In the genomic region with DNA sequence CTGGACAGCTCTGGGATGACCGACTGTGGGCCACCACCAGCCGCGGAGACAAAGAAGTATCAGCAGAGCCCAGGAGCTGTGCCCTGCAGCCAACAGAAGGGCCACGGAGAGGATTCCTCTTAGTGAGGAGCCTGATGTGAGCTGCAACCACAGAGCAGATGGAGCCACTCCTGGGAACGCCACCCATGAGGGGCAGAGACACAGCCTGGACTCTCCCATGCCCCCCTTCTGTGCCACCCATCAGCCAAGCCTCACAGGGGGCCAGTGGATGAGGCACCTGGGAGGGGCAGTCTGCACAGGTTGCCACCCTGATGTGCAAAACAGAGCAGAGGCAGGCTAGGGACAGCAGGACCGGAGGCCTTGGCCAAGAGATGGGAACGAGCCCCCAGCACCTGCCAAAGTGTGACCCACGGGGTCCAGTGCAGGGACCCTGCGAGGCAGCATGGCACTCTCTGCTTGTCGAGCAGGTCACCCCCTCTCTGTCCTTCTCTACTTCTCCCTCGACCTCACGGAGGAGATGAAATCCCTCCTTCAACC, we compare ENCODE assay signal across 21 cellular contexts.
A peak's percentile ranks its signal among the peaks of the same experiment; 100 is the strongest.
DNase-seq lines count a peak whose midpoint lies in the region; ATAC-seq lines count a peak whose summit lies in the region.
"Had no signal": no experiment of that assay in that cellular context is flagged by ENCODE, and none has a peak within 500 bp of the region (broad histone marks: within the 10 kb centered on the region; RNA-seq: fewer than 3 reads in every experiment).

No MANE protein-coding gene starts in this region.

- H2BK15ac ChIP-seq in neuronal stem cell (ENCODE audit: low read length): no peak overlapping the region

- intact Hi-C loops in activated T-helper 2 cell treated with anti-CD3 and anti-CD28 coated beads, Interferon-gamma antibody, Interleukin-2, Interleukin-4, amounts not matched to agents 10 μg/mL and 5 μg/mL and 100 μg/mL, durations not matched to agents 14 hours and 24 hours and 36 hours (cut with micrococcal nuclease): no loop called here

- no peaks in the 10 kb centered on the region for H3K36me3 ChIP-seq in neuronal stem cell (replicated peaks in 1 of 2; ENCODE audit: control insufficient read depth in 2 of 2, insufficient read depth in 2 of 2, low read length in 2 of 2)
- H3K36me3 ChIP-seq: BLaER1 had no signal

- no peak overlapping the region for H3K14ac ChIP-seq in neuronal stem cell (ENCODE audit: low read length)

- no peak overlapping the region for H2BK12ac ChIP-seq in neuronal stem cell (ENCODE audit: low read length)

- no peak overlapping the region for H3K27ac ChIP-seq in neuronal stem cell (replicated peaks; ENCODE audit: low read length)
- H3K27ac ChIP-seq: 22Rv1, BLaER1, C4-2B, GM23248 had no signal

- no peaks in the 10 kb centered on the region for H3K36me3 Mint-ChIP-seq in activated T-helper 2 cell treated with anti-CD3 and anti-CD28 coated beads, Interferon-gamma antibody, Interleukin-2, Interleukin-4, amounts not matched to agents 10 μg/mL and 5 μg/mL and 100 μg/mL, durations not matched to agents 14 hours and 24 hours and 36 hours (ENCODE audit: low read depth)

- no peak overlapping the region for H4K8ac ChIP-seq in neuronal stem cell (ENCODE audit: low read depth, low read length)

- H3K9ac ChIP-seq in neuronal stem cell (ENCODE audit: low read depth, low read length, poor library complexity): no peak overlapping the region
- H3K9ac ChIP-seq: BLaER1, GM23248 had no signal

- DNase-seq in activated CD8-positive, alpha-beta memory T cell treated with anti-CD3 and anti-CD28 coated beads for 24 hours: peak; percentile 19
- DNase-seq in activated CD8-positive, alpha-beta memory T cell treated with anti-CD3 and anti-CD28 coated beads, Interleukin-2, amount 50 U/mL, for 48 hours: no peak
- DNase-seq in ecto neural progenitor cell (ENCODE audit: low spot score) (peak; percentile 40), neuronal stem cell (ENCODE audit: low spot score) (no peak), cerebellar cortex (ENCODE audit: low spot score) (no peak), cerebellum (ENCODE audit: low spot score) (no peak)
- no peak for DNase-seq in activated T-helper 2 cell treated with anti-CD3 and anti-CD28 coated beads, Interferon-gamma antibody, Interleukin-2, Interleukin-4, amounts not matched to agents 10 μg/mL and 5 μg/mL and 100 μg/mL, durations not matched to agents 14 hours and 24 hours and 36 hours (ENCODE audit: low spot score)
- DNase-seq: Calu3; CD4-positive, alpha-beta T cell; COR-L47; DMS53; DMS79 treated with DMSO at 0.1 percent for 48 hours; GF-D8; GM23248; H7; HCEC 1CT had no signal

- peaks cover 0 to 2% of the 10 kb centered on the region in 2 donors for H3K9me3 ChIP-seq in neuronal stem cell (replicated peaks in 1 of 2; ENCODE audit: control insufficient read depth in 2 of 2, insufficient read depth in 1 of 2, low read depth in 1 of 2, low read length in 2 of 2)
- H3K9me3 ChIP-seq: BLaER1 had no signal

- ATAC-seq in GM18868 (IDR thresholded peaks at IDR 0.05; ENCODE audit: unreplicated experiment): no peak

- H3K9me3 Mint-ChIP-seq in activated T-helper 2 cell treated with anti-CD3 and anti-CD28 coated beads, Interferon-gamma antibody, Interleukin-2, Interleukin-4, amounts not matched to agents 10 μg/mL and 5 μg/mL and 100 μg/mL, durations not matched to agents 14 hours and 24 hours and 36 hours: peaks cover 13% of the 10 kb centered on the region

- no peaks in the 10 kb centered on the region for H3K27me3 ChIP-seq in neuronal stem cell (ENCODE audit: control insufficient read depth in 3 of 3, insufficient read depth in 3 of 3, low read depth in 1 of 3, low read length in 3 of 3)
- H3K27me3 ChIP-seq: BLaER1 had no signal

- H4K91ac ChIP-seq in neuronal stem cell (ENCODE audit: low read depth, low read length, poor library complexity): no peak overlapping the region

- H3K27me3 Mint-ChIP-seq in activated T-helper 2 cell treated with anti-CD3 and anti-CD28 coated beads, Interferon-gamma antibody, Interleukin-2, Interleukin-4, amounts not matched to agents 10 μg/mL and 5 μg/mL and 100 μg/mL, durations not matched to agents 14 hours and 24 hours and 36 hours (ENCODE audit: low read depth): no peaks in the 10 kb centered on the region
- H3K27me3 Mint-ChIP-seq: B cell; CD4-positive, alpha-beta T cell had no signal

- H3K4me2 ChIP-seq in neuronal stem cell (ENCODE audit: insufficient read depth, low read length, poor library complexity, severe bottlenecking): no peak overlapping the region
- H3K4me2 ChIP-seq: BLaER1 had no signal

- H3K27ac Mint-ChIP-seq in activated T-helper 2 cell treated with anti-CD3 and anti-CD28 coated beads, Interferon-gamma antibody, Interleukin-2, Interleukin-4, amounts not matched to agents 10 μg/mL and 5 μg/mL and 100 μg/mL, durations not matched to agents 14 hours and 24 hours and 36 hours: no peak overlapping the region
- H3K27ac Mint-ChIP-seq: B cell; CD4-positive, alpha-beta T cell had no signal

- no peak overlapping the region for H2AFZ ChIP-seq in neuronal stem cell (ENCODE audit: low read length)
- H2AFZ ChIP-seq: GM23248 had no signal

- WGBS in neuronal stem cell (ENCODE audit: extremely low coverage in 2 of 2, insufficient read length in 2 of 2, insufficient replicate concordance in 1 of 2), 2 donors: no CpG with 5 or more reads among the region's 12 CpGs

- H3K4me1 Mint-ChIP-seq in activated T-helper 2 cell treated with anti-CD3 and anti-CD28 coated beads, Interferon-gamma antibody, Interleukin-2, Interleukin-4, amounts not matched to agents 10 μg/mL and 5 μg/mL and 100 μg/mL, durations not matched to agents 14 hours and 24 hours and 36 hours (ENCODE audit: low read depth): no peaks in the 10 kb centered on the region
- H3K4me1 Mint-ChIP-seq: B cell had no signal

- H3K4me1 ChIP-seq in neuronal stem cell (ENCODE audit: control insufficient read depth in 2 of 2, insufficient read depth in 1 of 2, low read depth in 1 of 2, low read length in 2 of 2): no peaks in the 10 kb centered on the region

- no peak overlapping the region for H3K23ac ChIP-seq in neuronal stem cell (ENCODE audit: low read depth, low read length, poor library complexity)

- no peak overlapping the region for H3K4ac ChIP-seq in neuronal stem cell (ENCODE audit: low read length)

- no peak overlapping the region for H2BK5ac ChIP-seq in neuronal stem cell (ENCODE audit: low read length)

- H2AK5ac ChIP-seq in neuronal stem cell (ENCODE audit: low read depth, low read length): peak overlapping the region; percentile 24

- no peaks in the 10 kb centered on the region for H3K79me1 ChIP-seq in neuronal stem cell (ENCODE audit: low read depth, low read length)

- H3K18ac ChIP-seq in neuronal stem cell (ENCODE audit: low read length): peak overlapping the region; percentile 5

- no peak overlapping the region for H2BK120ac ChIP-seq in neuronal stem cell (ENCODE audit: low read depth, low read length)

- no peak overlapping the region for H3K4me3 Mint-ChIP-seq in activated T-helper 2 cell treated with anti-CD3 and anti-CD28 coated beads, Interferon-gamma antibody, Interleukin-2, Interleukin-4, amounts not matched to agents 10 μg/mL and 5 μg/mL and 100 μg/mL, durations not matched to agents 14 hours and 24 hours and 36 hours (ENCODE audit: low read depth)
- H3K4me3 Mint-ChIP-seq: B cell; CD4-positive, alpha-beta T cell had no signal

- no peak overlapping the region for H3K4me3 ChIP-seq in neuronal stem cell (ENCODE audit: low read length in 2 of 2)
- H3K4me3 ChIP-seq: BLaER1, GM23248 had no signal

Comparison
In these comparisons a context has a peak if more than half of its experiments do, and no peak if none do; other contexts are left out.
1. DNase-seq: peak in activated CD8-positive, alpha-beta memory T cell treated with anti-CD3 and anti-CD28 coated beads for 24 hours (single experiment) and ecto neural progenitor cell (single experiment); none in activated CD8-positive, alpha-beta memory T cell treated with anti-CD3 and anti-CD28 coated beads, Interleukin-2, amount 50 U/mL, for 48 hours (single experiment), neuronal stem cell (single experiment), activated T-helper 2 cell treated with anti-CD3 and anti-CD28 coated beads, Interferon-gamma antibody, Interleukin-2, Interleukin-4, amounts not matched to agents 10 μg/mL and 5 μg/mL and 100 μg/mL, durations not matched to agents 14 hours and 24 hours and 36 hours (single experiment), cerebellar cortex (single experiment) and cerebellum (single experiment).